In genomic region chr22:42330170-42330569, GRCh38 we compare ENCODE assay signal across 16 cellular contexts. TPM values are rescaled to one million over a fixed set of nuclear protein-coding genes. Genes with fewer than 3 reads are reported as not detected.
A peak's percentile ranks its signal among the peaks of the same experiment; 100 is the strongest.
DNase-seq lines count a peak whose midpoint lies in the region; ATAC-seq and TF ChIP-seq lines count a peak whose summit lies in the region.
"Had no signal": no experiment of that assay in that cellular context is flagged by ENCODE, and none has a peak within 500 bp of the region (broad histone marks: within the 10 kb centered on the region; RNA-seq: fewer than 3 reads in every experiment).

No MANE protein-coding gene starts in this region.

- H3K36me3 ChIP-seq in BE2C = no peaks in the 10 kb centered on the region
- H3K36me3 ChIP-seq in HEK293 (ENCODE audit: control insufficient read depth in 2 of 2, insufficient read depth in 1 of 2, low read length in 2 of 2) = no peaks in the 10 kb centered on the region

- no peaks in the 10 kb centered on the region for H3K9me3 ChIP-seq in BE2C
- no peaks in the 10 kb centered on the region for H3K9me3 ChIP-seq in HEK293 (ENCODE audit: control insufficient read depth, insufficient read depth, low read depth, low read length)
- H3K9me3 ChIP-seq in T-helper 17 cell (ENCODE audit: control insufficient read depth, low read length, poor library complexity, severe bottlenecking) = no peaks in the 10 kb centered on the region
- H3K9me3 ChIP-seq: Caco-2 had no signal

- peaks cover 3% of the 10 kb centered on the region for H3K9me3 Mint-ChIP-seq in glutamatergic neuron (ENCODE audit: unreplicated experiment)
- no peaks in the 10 kb centered on the region for H3K9me3 Mint-ChIP-seq in immature natural killer cell
- H3K9me3 Mint-ChIP-seq: CD8-positive, alpha-beta T cell; GM23338 had no signal

- POLR2A ChIA-PET in HEK293 (lab: Yijun Ruan, JAX) = no interaction called here

- H3K4me1 Mint-ChIP-seq in T-helper 17 cell (peaks cover 35% of the 10 kb centered on the region), glutamatergic neuron (ENCODE audit: low read depth, unreplicated experiment) (peaks cover 21% of the 10 kb centered on the region), immature natural killer cell (peaks cover 6 to 8% of the 10 kb centered on the region in 2 donors)

- H3K4me1 ChIP-seq in BE2C (peaks cover 24% of the 10 kb centered on the region), HEK293 (ENCODE audit: control insufficient read depth, insufficient read depth, low read length) (peaks cover 4% of the 10 kb centered on the region)
- H3K4me1 ChIP-seq: Caco-2 had no signal

- H3K27ac ChIP-seq in HEK293 (ENCODE audit: extremely low read depth, low read depth, low read length) = no peak overlapping the region

- no peaks in the 10 kb centered on the region for H3K36me3 Mint-ChIP-seq in T-helper 17 cell (ENCODE audit: low read depth)
- H3K36me3 Mint-ChIP-seq in glutamatergic neuron (ENCODE audit: unreplicated experiment) = no peaks in the 10 kb centered on the region
- no peaks in the 10 kb centered on the region for H3K36me3 Mint-ChIP-seq in immature natural killer cell
- H3K36me3 Mint-ChIP-seq: CD14-positive monocyte; CD8-positive, alpha-beta T cell had no signal

- no peak for ATAC-seq in T-helper 17 cell
- ATAC-seq: CD8-positive, alpha-beta T cell; GM23338 had no signal

- CTCF ChIA-PET in HEK293 (lab: Yijun Ruan, JAX) = interaction anchor here (0.7 to 0.9 kb wide), 3 partner anchors 26 to 140 kb away, joined by 3 to 5 read pairs (median 4); no protein-coding TSS in a partner anchor

- H3K27me3 Mint-ChIP-seq in T-helper 17 cell (no peaks in the 10 kb centered on the region), glutamatergic neuron (ENCODE audit: unreplicated experiment) (peaks cover 16% of the 10 kb centered on the region), immature natural killer cell (ENCODE audit: low read depth in 3 of 3) (peaks cover 2 to 6% (median 5%) of the 10 kb centered on the region in 3 donors)

- DNase-seq in BE2C (no peak), T-helper 17 cell (no peak), glutamatergic neuron (no peak), NCI-H1048 (lab: John Stamatoyannopoulos, UW) (no peak), C1 segment of cervical spinal cord (lab: John Stamatoyannopoulos, UW) (no peak), immature natural killer cell (no peak)
- DNase-seq: 8988T, AML-193, Caco-2, DND-41, GDM1, H7 had no signal

- H3K27ac Mint-ChIP-seq in T-helper 17 cell = no peak overlapping the region
- H3K27ac Mint-ChIP-seq in glutamatergic neuron (ENCODE audit: unreplicated experiment) = no peak overlapping the region
- no peak overlapping the region for H3K27ac Mint-ChIP-seq in immature natural killer cell
- H3K27ac Mint-ChIP-seq: CD8-positive, alpha-beta T cell; GM23338 had no signal

- no peaks in the 10 kb centered on the region for H3K27me3 ChIP-seq in BE2C

- no peak overlapping the region for H3K4me3 ChIP-seq in BE2C (ENCODE audit: low read depth, low read length)
- no peak overlapping the region for H3K4me3 ChIP-seq in HEK293 (ENCODE audit: low read depth, low read length)
- H3K4me3 ChIP-seq: GM23338 had no signal

- H3K4me3 Mint-ChIP-seq in T-helper 17 cell = peak overlapping the region; percentile 75
- peak overlapping the region; percentile 13 for H3K4me3 Mint-ChIP-seq in glutamatergic neuron (ENCODE audit: unreplicated experiment)
- no peak overlapping the region for H3K4me3 Mint-ChIP-seq in immature natural killer cell
- H3K4me3 Mint-ChIP-seq: CD14-positive monocyte; CD8-positive, alpha-beta T cell; GM23338 had no signal

- TF ChIP-seq CTCF in BE2C (IDR thresholded peaks at IDR 0.05; ENCODE audit: low read depth, low read length) = 0 out of 2 replicates have a peak, but pooled peaks have one; percentile 6
- no peak for TF ChIP-seq CTCF in HEK293 (tag by site-specific recombination; IDR thresholded peaks at IDR 0.05)
- TF ChIP-seq CTCF in glutamatergic neuron (IDR thresholded peaks at IDR 0.05; ENCODE audit: partially characterized antibody, unreplicated experiment) = no peak

TF ChIP-seq in HEK293, 187 proteins besides CTCF, POLR2A, EP300 and RAD21:
- TF ChIP-seq ZNF2 (tag by site-specific recombination; IDR thresholded peaks at IDR 0.05) (no peak), ZSCAN23 (tag by site-specific recombination; IDR thresholded peaks at IDR 0.05) (no peak), ZIC2 (tag by site-specific recombination; IDR thresholded peaks at IDR 0.05) (0 out of 2 replicates have a peak, but pooled peaks have one; percentile 31), ZNF239 (tag by site-specific recombination; IDR thresholded peaks at IDR 0.05) (no peak), REPIN1 (tag by site-specific recombination; IDR thresholded peaks at IDR 0.05; ENCODE audit: low read depth) (no peak), BCL11B (tag by site-specific recombination; IDR thresholded peaks at IDR 0.05; ENCODE audit: low read depth) (no peak), ZNF112 (tag by site-specific recombination; IDR thresholded peaks at IDR 0.05) (no peak), SCRT2 (tag by site-specific recombination; IDR thresholded peaks at IDR 0.05) (no peak), ZBTB7A (tag by site-specific recombination; IDR thresholded peaks at IDR 0.05; ENCODE audit: low read depth) (no peak), ZNF623 (tag by site-specific recombination; IDR thresholded peaks at IDR 0.05) (peak; percentile 92), PRDM4 (tag by site-specific recombination; IDR thresholded peaks at IDR 0.05) (no peak), ZNF354C (tag by site-specific recombination; IDR thresholded peaks at IDR 0.05; ENCODE audit: borderline replicate concordance, low read depth) (no peak)

RNA-seq across cellular contexts. Expression of gene TCF20, which starts 59.7 kb away (rescaled TPM):
- polyA plus RNA-seq in BE2C (2012; ENCODE audit: insufficient read depth, insufficient read length, low read depth) = 73.0 TPM
- total RNA-seq in T-helper 17 cell (10 to 100 TPM; 68.7 to 81.9 TPM), glutamatergic neuron (ENCODE audit: unreplicated experiment) (112 TPM)
- polyA plus RNA-seq in immature natural killer cell = 1 to 10 TPM in 2 of 3 donors, under 1 TPM in 1; 0.12 to 2.4 (median 1.4) TPM

Comparison
In these comparisons a context has a peak if more than half of its experiments do, and no peak if none do; other contexts are left out.
1. H3K4me3 Mint-ChIP-seq: peak in T-helper 17 cell (single experiment) and glutamatergic neuron (single experiment); none in immature natural killer cell (0 of 5).